ENCODE assay signal across 12 cellular contexts in the genomic region with DNA sequence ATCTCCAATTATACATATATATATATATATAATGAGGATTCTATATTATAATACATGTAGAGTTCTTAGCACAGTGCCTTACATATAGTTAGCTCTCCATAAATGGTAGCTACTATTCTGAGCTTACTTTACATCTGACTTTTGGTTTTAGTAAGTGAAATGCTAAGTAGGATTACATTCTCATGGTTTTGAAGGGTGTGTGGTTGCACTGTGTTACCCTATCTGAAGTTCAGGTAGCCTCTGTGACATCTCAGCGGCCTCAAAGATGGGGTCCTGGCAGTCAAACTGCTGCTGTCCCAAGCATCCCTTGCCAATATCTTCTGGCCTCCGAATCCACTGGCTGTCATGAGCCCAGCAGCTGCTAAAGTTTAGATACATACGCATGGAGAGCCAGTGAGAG. TPM values are rescaled to one million over a fixed set of nuclear protein-coding genes. Genes with fewer than 3 reads are reported as not detected.
A peak's percentile ranks its signal among the peaks of the same experiment; 100 is the strongest.
DNase-seq lines count a peak whose midpoint lies in the region; ATAC-seq and TF ChIP-seq lines count a peak whose summit lies in the region.
"Had no signal": no experiment of that assay in that cellular context is flagged by ENCODE, and none has a peak within 500 bp of the region (broad histone marks: within the 10 kb centered on the region; RNA-seq: fewer than 3 reads in every experiment).

No MANE protein-coding gene starts in this region.

- peaks cover 5% of the 10 kb centered on the region for H3K36me3 Mint-ChIP-seq in activated CD4-positive, alpha-beta T cell treated with anti-CD3 and anti-CD28 coated beads, Interleukin-2, amount 10 ng/mL, durations not matched to agents 24 days and 14 days (ENCODE audit: low read depth)
- H3K36me3 Mint-ChIP-seq in stimulated activated naive B cell treated with anti-CD40 and anti-IgM and Interleukin-4, amounts not matched to agents 10 μg/mL and 1 μg/mL and 100 μg/mL, for 72 hours, result peaks cover 15 to 28% of the 10 kb centered on the region in 2 donors

- H3K4me2 ChIP-seq in Karpas-422 (ENCODE audit: low read depth, low read length, poor library complexity, severe bottlenecking) (peak overlapping the region; percentile 45), fibroblast of lung (ENCODE audit: extremely low read depth, insufficient read depth, low read length) (peak overlapping the region; percentile 86), hepatocyte (no peak overlapping the region)

- H3K79me2 ChIP-seq in Karpas-422 (ENCODE audit: low read length) (no peaks in the 10 kb centered on the region), fibroblast of lung (ENCODE audit: control insufficient read depth, insufficient read depth, low read length) (peaks cover 24% of the 10 kb centered on the region), hepatocyte (no peaks in the 10 kb centered on the region)

- H3K9ac ChIP-seq in Karpas-422 (ENCODE audit: low read length), result no peak overlapping the region
- H3K9ac ChIP-seq in fibroblast of lung (ENCODE audit: insufficient read depth, low read length), result peak overlapping the region; percentile 16

- no peaks in the 10 kb centered on the region for H3K27me3 Mint-ChIP-seq in activated CD4-positive, alpha-beta T cell treated with anti-CD3 and anti-CD28 coated beads, Interleukin-2, amount 10 ng/mL, durations not matched to agents 24 days and 14 days
- H3K27me3 Mint-ChIP-seq in stimulated activated naive B cell treated with anti-CD40 and anti-IgM and Interleukin-4, amounts not matched to agents 10 μg/mL and 1 μg/mL and 100 μg/mL, for 72 hours, result peaks cover 0 to 6% of the 10 kb centered on the region in 2 donors

- no peak overlapping the region for H2AFZ ChIP-seq in Karpas-422 (ENCODE audit: low read length)
- peak overlapping the region; percentile 68 for H2AFZ ChIP-seq in fibroblast of lung (ENCODE audit: low read length)
- no peak overlapping the region for H2AFZ ChIP-seq in hepatocyte

- peak overlapping the region; percentile 20 for H3K27ac Mint-ChIP-seq in activated CD4-positive, alpha-beta T cell treated with anti-CD3 and anti-CD28 coated beads, Interleukin-2, amount 10 ng/mL, durations not matched to agents 24 days and 14 days
- H3K27ac Mint-ChIP-seq in stimulated activated naive B cell treated with anti-CD40 and anti-IgM and Interleukin-4, amounts not matched to agents 10 μg/mL and 1 μg/mL and 100 μg/mL, for 72 hours, result no peak overlapping the region

- H3K9me3 ChIP-seq in Karpas-422 (ENCODE audit: low read length), result no peaks in the 10 kb centered on the region
- H3K9me3 ChIP-seq in fibroblast of lung (ENCODE audit: control insufficient read depth, insufficient read depth, low read depth, low read length), result no peaks in the 10 kb centered on the region
- H3K9me3 ChIP-seq in hepatocyte (ENCODE audit: low read depth), result no peaks in the 10 kb centered on the region
- H3K9me3 ChIP-seq: body of pancreas had no signal

- TF ChIP-seq CTCF in fibroblast of lung (conservative IDR thresholded peaks at IDR 0.05 in 1 of 2, IDR thresholded peaks at IDR 0.05 in 1 of 2; ENCODE audit: low read depth in 1 of 2, low read length in 2 of 2) (no peak), GM10266 (IDR thresholded peaks at IDR 0.05; ENCODE audit: control insufficient read depth, insufficient read depth, low read depth, missing control alignments) (no peak), hepatocyte (IDR thresholded peaks at IDR 0.05; ENCODE audit: poor library complexity) (no peak)

- no peaks in the 10 kb centered on the region for H3K27me3 ChIP-seq in Karpas-422 (ENCODE audit: low read length)
- H3K27me3 ChIP-seq in fibroblast of lung (ENCODE audit: control insufficient read depth, insufficient read depth, low read length), result no peaks in the 10 kb centered on the region
- no peaks in the 10 kb centered on the region for H3K27me3 ChIP-seq in hepatocyte
- H3K27me3 ChIP-seq: body of pancreas had no signal

- peak; percentile 42 to 44 for ATAC-seq in stimulated activated naive B cell treated with anti-CD40 and anti-IgM and Interleukin-4, amounts not matched to agents 10 μg/mL and 1 μg/mL and 100 μg/mL, for 72 hours (replicated peaks)
- ATAC-seq: body of pancreas had no signal

- H3K4me3 ChIP-seq in Karpas-422 (ENCODE audit: low read length) (no peak overlapping the region), fibroblast of lung (replicated peaks in 1 of 4; ENCODE audit: control extremely low read depth in 1 of 4, insufficient read depth in 1 of 4, low read depth in 3 of 4, low read length in 4 of 4) (peak overlapping the region in 3 of 4 experiments; percentile 3 to 23 (median 23)), hepatocyte (no peak overlapping the region)
- H3K4me3 ChIP-seq: body of pancreas had no signal

- H3K9me2 ChIP-seq in Karpas-422 (replicated peaks; ENCODE audit: insufficient read depth, low read length) (no peaks in the 10 kb centered on the region), hepatocyte (replicated peaks; ENCODE audit: insufficient read depth) (no peaks in the 10 kb centered on the region)

- H3K27ac ChIP-seq in Karpas-422 (ENCODE audit: low read length) (peak overlapping the region; percentile 66), fibroblast of lung (ENCODE audit: insufficient read depth, low read length) (peak overlapping the region; percentile 74), hepatocyte (no peak overlapping the region)

- H4K20me1 ChIP-seq in Karpas-422 (ENCODE audit: insufficient read depth, low read depth, low read length), result no peaks in the 10 kb centered on the region
- no peaks in the 10 kb centered on the region for H4K20me1 ChIP-seq in fibroblast of lung (ENCODE audit: control insufficient read depth, extremely low read depth, insufficient read depth, low read length)
- no peaks in the 10 kb centered on the region for H4K20me1 ChIP-seq in hepatocyte (ENCODE audit: insufficient read depth, poor library complexity, severe bottlenecking)

- peak overlapping the region; percentile 64 for H3K4me3 Mint-ChIP-seq in activated CD4-positive, alpha-beta T cell treated with anti-CD3 and anti-CD28 coated beads, Interleukin-2, amount 10 ng/mL, durations not matched to agents 24 days and 14 days
- H3K4me3 Mint-ChIP-seq in stimulated activated naive B cell treated with anti-CD40 and anti-IgM and Interleukin-4, amounts not matched to agents 10 μg/mL and 1 μg/mL and 100 μg/mL, for 72 hours, result no peak overlapping the region

- H3K4me1 Mint-ChIP-seq in activated CD4-positive, alpha-beta T cell treated with anti-CD3 and anti-CD28 coated beads, Interleukin-2, amount 10 ng/mL, durations not matched to agents 24 days and 14 days, result peaks cover 43% of the 10 kb centered on the region
- peaks cover 46 to 80% of the 10 kb centered on the region in 2 donors for H3K4me1 Mint-ChIP-seq in stimulated activated naive B cell treated with anti-CD40 and anti-IgM and Interleukin-4, amounts not matched to agents 10 μg/mL and 1 μg/mL and 100 μg/mL, for 72 hours

- intact Hi-C loops in activated CD4-positive, alpha-beta T cell treated with anti-CD3 and anti-CD28 coated beads, Interleukin-2, amount 10 ng/mL, durations not matched to agents 24 days and 14 days (cut with micrococcal nuclease), result no loop called here

- whole genome bisulfite sequencing in hepatocyte (ENCODE audit: low lambda C conversion rate, missing lambda C conversion rate), result 98% methylated on average over 3 of the region's 3 CpGs

- H3K36me3 ChIP-seq in Karpas-422 (ENCODE audit: insufficient read depth, low read length) (no peaks in the 10 kb centered on the region), fibroblast of lung (ENCODE audit: control insufficient read depth, insufficient read depth, low read length) (no peaks in the 10 kb centered on the region), hepatocyte (replicated peaks; ENCODE audit: insufficient read depth, low read depth) (no peaks in the 10 kb centered on the region)

- DNase-seq in activated CD4-positive, alpha-beta T cell treated with anti-CD3 and anti-CD28 coated beads, Interleukin-2, amount 10 ng/mL, durations not matched to agents 24 days and 14 days, result no peak
- no peak for DNase-seq in activated CD4-positive, alpha-beta T cell treated with anti-CD3 and anti-CD28 coated beads for 1 hour
- DNase-seq in Karpas-422 (no peak), fibroblast of lung (ENCODE audit: low read depth in 2 of 2) (no peak), NCI-H187 treated with DMSO at 0.1 percent for 48 hours (lab: John Stamatoyannopoulos, UW) (no peak), GM10266 (ENCODE audit: extremely low spot score) (no peak), hepatocyte (ENCODE audit: low spot score) (no peak)
- no peak for DNase-seq in stimulated activated naive B cell treated with anti-CD40 and anti-IgM and Interleukin-4, amounts not matched to agents 10 μg/mL and 1 μg/mL and 100 μg/mL, for 72 hours
- DNase-seq: body of pancreas, kidney, NCI-H226, occipital lobe had no signal

- no peaks in the 10 kb centered on the region for H3K9me3 Mint-ChIP-seq in activated CD4-positive, alpha-beta T cell treated with anti-CD3 and anti-CD28 coated beads, Interleukin-2, amount 10 ng/mL, durations not matched to agents 24 days and 14 days
- H3K9me3 Mint-ChIP-seq in stimulated activated naive B cell treated with anti-CD40 and anti-IgM and Interleukin-4, amounts not matched to agents 10 μg/mL and 1 μg/mL and 100 μg/mL, for 72 hours, result no peaks in the 10 kb centered on the region

- peaks cover 34% of the 10 kb centered on the region for H3K4me1 ChIP-seq in Karpas-422 (ENCODE audit: low read length)
- H3K4me1 ChIP-seq in fibroblast of lung (ENCODE audit: control insufficient read depth, extremely low read depth, insufficient read depth, low read length), result peaks cover 7% of the 10 kb centered on the region
- H3K4me1 ChIP-seq in hepatocyte (ENCODE audit: insufficient read depth), result peaks cover 17% of the 10 kb centered on the region
- H3K4me1 ChIP-seq: body of pancreas had no signal

RNA-seq across cellular contexts. Expression of a gene that starts 34.8 kb away (rescaled TPM):
- 10.9 and 14.8 TPM in 2 replicates for total RNA-seq in activated CD4-positive, alpha-beta T cell treated with anti-CD3 and anti-CD28 coated beads, Interleukin-2, amount 10 ng/mL, durations not matched to agents 24 days and 14 days
- 3.9 and 9.0 TPM in 2 replicates for total RNA-seq in Karpas-422 (2014; rRNA removed; shearing (Covaris generic); ENCODE audit: low replicate concordance)
- total RNA-seq in fibroblast of lung (22.9 and 44.4 TPM in 2 replicates), hepatocyte (5.2 and 11.1 TPM in 2 replicates)
- polyA plus RNA-seq in fibroblast of lung (13.1 and 38.0 TPM in 2 replicates), hepatocyte (5.1 and 9.1 TPM in 2 replicates)
- 8.8 and 20.3 TPM in 2 replicates for polyA plus RNA-seq in fibroblast of lung (2012)
- polyA minus RNA-seq in fibroblast of lung (ENCODE audit: low replicate concordance), result 38.6 and 128 TPM in 2 replicates

Comparison
In these comparisons a context has a peak if more than half of its experiments do, and no peak if none do; other contexts are left out.
1. H3K4me3 ChIP-seq: peak in fibroblast of lung (3 of 4); none in Karpas-422 (single experiment) and hepatocyte (single experiment).